Comparison of ENCODE assay signal across 1 cellular context in the genomic region with DNA sequence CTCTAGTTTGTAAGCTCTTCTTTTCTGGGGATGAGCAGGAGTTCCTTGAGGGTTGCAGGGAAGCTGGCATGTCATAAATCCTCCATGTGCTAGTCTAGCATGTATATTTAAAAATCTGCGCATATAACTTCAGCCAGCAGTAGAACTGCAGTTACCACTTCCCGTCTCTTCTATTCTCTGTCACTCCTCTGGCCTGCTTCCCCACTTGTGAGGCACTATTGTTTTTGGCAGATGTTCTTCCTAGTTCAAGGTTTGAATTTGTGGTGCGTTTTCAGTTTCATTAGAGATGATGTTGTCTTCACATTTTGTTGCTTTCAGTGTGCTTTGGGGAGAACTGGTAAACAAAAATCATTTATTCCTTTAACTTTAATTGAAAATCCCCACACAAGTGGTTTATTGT.
TF ChIP-seq lines count a peak whose summit lies in the region.

No MANE protein-coding gene starts in this region.

TF ChIP-seq in HepG2, 621 proteins besides CTCF, POLR2A, EP300 and RAD21 (continued from another document):
- TF ChIP-seq, protein P1, sequence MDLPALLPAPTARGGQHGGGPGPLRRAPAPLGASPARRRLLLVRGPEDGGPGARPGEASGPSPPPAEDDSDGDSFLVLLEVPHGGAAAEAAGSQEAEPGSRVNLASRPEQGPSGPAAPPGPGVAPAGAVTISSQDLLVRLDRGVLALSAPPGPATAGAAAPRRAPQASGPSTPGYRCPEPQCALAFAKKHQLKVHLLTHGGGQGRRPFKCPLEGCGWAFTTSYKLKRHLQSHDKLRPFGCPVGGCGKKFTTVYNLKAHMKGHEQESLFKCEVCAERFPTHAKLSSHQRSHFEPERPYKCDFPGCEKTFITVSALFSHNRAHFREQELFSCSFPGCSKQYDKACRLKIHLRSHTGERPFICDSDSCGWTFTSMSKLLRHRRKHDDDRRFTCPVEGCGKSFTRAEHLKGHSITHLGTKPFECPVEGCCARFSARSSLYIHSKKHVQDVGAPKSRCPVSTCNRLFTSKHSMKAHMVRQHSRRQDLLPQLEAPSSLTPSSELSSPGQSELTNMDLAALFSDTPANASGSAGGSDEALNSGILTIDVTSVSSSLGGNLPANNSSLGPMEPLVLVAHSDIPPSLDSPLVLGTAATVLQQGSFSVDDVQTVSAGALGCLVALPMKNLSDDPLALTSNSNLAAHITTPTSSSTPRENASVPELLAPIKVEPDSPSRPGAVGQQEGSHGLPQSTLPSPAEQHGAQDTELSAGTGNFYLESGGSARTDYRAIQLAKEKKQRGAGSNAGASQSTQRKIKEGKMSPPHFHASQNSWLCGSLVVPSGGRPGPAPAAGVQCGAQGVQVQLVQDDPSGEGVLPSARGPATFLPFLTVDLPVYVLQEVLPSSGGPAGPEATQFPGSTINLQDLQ (CRISPR knock-in tag; IDR thresholded peaks at IDR 0.05) = no peak
- TF ChIP-seq PLRG1 (conservative IDR thresholded peaks at IDR 0.05) = no peak
